In the genomic region with DNA sequence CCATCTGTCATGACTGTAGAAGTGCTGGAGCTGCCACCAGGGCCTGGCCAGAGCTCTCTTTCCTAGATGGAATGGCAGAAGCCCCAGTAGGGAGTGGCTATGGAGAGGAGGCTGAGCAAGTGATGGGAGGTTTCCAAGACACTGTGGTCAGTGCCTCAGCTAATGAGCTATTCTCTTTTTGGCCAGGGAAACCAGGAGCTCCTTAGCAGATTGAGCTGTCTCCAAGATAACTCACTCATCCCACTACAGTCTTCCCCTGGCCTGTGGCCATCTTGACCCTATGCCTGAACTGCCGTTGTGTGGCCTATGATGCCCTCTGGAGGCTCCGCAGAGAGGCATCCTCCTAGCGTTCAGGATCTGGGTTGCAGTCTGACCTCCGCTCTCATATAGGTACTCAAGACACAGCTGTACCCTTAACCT, we compare ENCODE assay signal across 9 cellular contexts.
DNase-seq lines count a peak whose midpoint lies in the region; ATAC-seq and TF ChIP-seq lines count a peak whose summit lies in the region.
"Had no signal": no experiment of that assay in that cellular context is flagged by ENCODE, and none has a peak within 500 bp of the region (broad histone marks: within the 10 kb centered on the region; RNA-seq: fewer than 3 reads in every experiment).

No MANE protein-coding gene starts in this region.

- H3K4me1 ChIP-seq in lung (ENCODE audit: control insufficient read depth in 2 of 2, insufficient read depth in 2 of 2, low read length in 2 of 2) (no peaks in the 10 kb centered on the region), SJCRH30 (no peaks in the 10 kb centered on the region; the same call in 1 of the 2 replicates)

- CTCF ChIA-PET in activated CD8-positive, alpha-beta memory T cell treated with anti-CD3 and anti-CD28 coated beads, Interleukin-2, amount 10 ng/mL, durations not matched to agents 7 days and 5 days (lab: Charles Lee), result interaction anchor here (1.0 kb wide), 1 partner anchor 25 kb away, joined by 3 read pairs; no protein-coding TSS in a partner anchor

- in situ Hi-C loops in brain microvascular endothelial cell (cut with HindIII; ENCODE audit: low pct_ligation_motif_present, low sequenced_read_pairs), result no loop called here

- no peak overlapping the region for H3K4me3 ChIP-seq in LNCaP clone FGC (ENCODE audit: low read depth, low read length)
- no peak overlapping the region for H3K4me3 ChIP-seq in brain microvascular endothelial cell (ENCODE audit: low read depth, low read length)
- no peak overlapping the region for H3K4me3 ChIP-seq in lung
- H3K4me3 ChIP-seq in SJCRH30, result no peak overlapping the region

- intact Hi-C loops in activated CD4-positive, alpha-beta T cell treated with anti-CD3 and anti-CD28 coated beads, Interleukin-2, amount 10 ng/mL, durations not matched to agents 24 days and 14 days (cut with micrococcal nuclease), result no loop called here

- H3K4me3 Mint-ChIP-seq in activated CD4-positive, alpha-beta T cell treated with anti-CD3 and anti-CD28 coated beads, Interleukin-2, amount 10 ng/mL, durations not matched to agents 24 days and 14 days, result no peak overlapping the region
- no peak overlapping the region for H3K4me3 Mint-ChIP-seq in activated CD8-positive, alpha-beta memory T cell treated with anti-CD3 and anti-CD28 coated beads, Interleukin-2, amount 10 ng/mL, durations not matched to agents 7 days and 5 days

- H3K27ac Mint-ChIP-seq in activated CD4-positive, alpha-beta T cell treated with anti-CD3 and anti-CD28 coated beads, Interleukin-2, amount 10 ng/mL, durations not matched to agents 24 days and 14 days, result no peak overlapping the region
- no peak overlapping the region for H3K27ac Mint-ChIP-seq in activated CD8-positive, alpha-beta memory T cell treated with anti-CD3 and anti-CD28 coated beads, Interleukin-2, amount 10 ng/mL, durations not matched to agents 7 days and 5 days

- 70 to 76% methylated on average over 4 of the region's 4 CpGs for WGBS in lung, 2 donors

- H3K9me3 ChIP-seq in lung (ENCODE audit: control insufficient read depth in 2 of 2, insufficient read depth in 1 of 2, low read length in 1 of 2), result no peaks in the 10 kb centered on the region
- no peaks in the 10 kb centered on the region for H3K9me3 ChIP-seq in SJCRH30 (replicated peaks)

- H3K9me3 Mint-ChIP-seq in activated CD4-positive, alpha-beta T cell treated with anti-CD3 and anti-CD28 coated beads, Interleukin-2, amount 10 ng/mL, durations not matched to agents 24 days and 14 days, result no peaks in the 10 kb centered on the region
- no peaks in the 10 kb centered on the region for H3K9me3 Mint-ChIP-seq in activated CD8-positive, alpha-beta memory T cell treated with anti-CD3 and anti-CD28 coated beads, Interleukin-2, amount 10 ng/mL, durations not matched to agents 7 days and 5 days (ENCODE audit: low read depth)

- ATAC-seq in lung (ENCODE audit: insufficient read depth, low FRiP score), result no peak
- no peak for ATAC-seq in activated CD8-positive, alpha-beta memory T cell treated with anti-CD3 and anti-CD28 coated beads, Interleukin-2, amount 10 ng/mL, durations not matched to agents 7 days and 5 days

- no peaks in the 10 kb centered on the region for H3K27me3 ChIP-seq in brain microvascular endothelial cell (replicated peaks)
- no peaks in the 10 kb centered on the region for H3K27me3 ChIP-seq in lung (ENCODE audit: control insufficient read depth, insufficient read depth)
- no peaks in the 10 kb centered on the region for H3K27me3 ChIP-seq in SJCRH30

- no peaks in the 10 kb centered on the region for H3K27me3 Mint-ChIP-seq in activated CD4-positive, alpha-beta T cell treated with anti-CD3 and anti-CD28 coated beads, Interleukin-2, amount 10 ng/mL, durations not matched to agents 24 days and 14 days
- H3K27me3 Mint-ChIP-seq in activated CD8-positive, alpha-beta memory T cell treated with anti-CD3 and anti-CD28 coated beads, Interleukin-2, amount 10 ng/mL, durations not matched to agents 7 days and 5 days, result no peaks in the 10 kb centered on the region

- TF ChIP-seq CTCF in LNCaP clone FGC (IDR thresholded peaks at IDR 0.05; ENCODE audit: control insufficient read depth, extremely low read depth, insufficient read depth), result peak; percentile 30; the same call in 1 of the 2 replicates
- TF ChIP-seq CTCF in brain microvascular endothelial cell (IDR thresholded peaks at IDR 0.05; ENCODE audit: low read depth, low read length, missing control alignments), result peak; percentile 55
- TF ChIP-seq CTCF in lung (IDR thresholded peaks at IDR 0.05; ENCODE audit: control extremely low read depth, extremely low read depth), result no peak

- H3K27ac ChIP-seq in brain microvascular endothelial cell, result no peak overlapping the region
- peak overlapping the region in 1 of 2 donors; percentile 66 for H3K27ac ChIP-seq in lung (ENCODE audit: low read depth in 1 of 2, low read length in 1 of 2)
- no peak overlapping the region for H3K27ac ChIP-seq in SJCRH30
- H3K27ac ChIP-seq: epithelial cell of prostate had no signal

- peaks cover 20% of the 10 kb centered on the region for H3K36me3 Mint-ChIP-seq in activated CD4-positive, alpha-beta T cell treated with anti-CD3 and anti-CD28 coated beads, Interleukin-2, amount 10 ng/mL, durations not matched to agents 24 days and 14 days (ENCODE audit: low read depth)
- peaks cover 3% of the 10 kb centered on the region for H3K36me3 Mint-ChIP-seq in activated CD8-positive, alpha-beta memory T cell treated with anti-CD3 and anti-CD28 coated beads, Interleukin-2, amount 10 ng/mL, durations not matched to agents 7 days and 5 days

- H3K4me1 Mint-ChIP-seq in activated CD4-positive, alpha-beta T cell treated with anti-CD3 and anti-CD28 coated beads, Interleukin-2, amount 10 ng/mL, durations not matched to agents 24 days and 14 days, result no peaks in the 10 kb centered on the region
- H3K4me1 Mint-ChIP-seq in activated CD8-positive, alpha-beta memory T cell treated with anti-CD3 and anti-CD28 coated beads, Interleukin-2, amount 10 ng/mL, durations not matched to agents 7 days and 5 days, result no peaks in the 10 kb centered on the region

- H3K36me3 ChIP-seq in brain microvascular endothelial cell (replicated peaks) (peaks cover 33% of the 10 kb centered on the region), lung (ENCODE audit: control insufficient read depth in 2 of 2, insufficient read depth in 2 of 2, low read length in 2 of 2) (peaks cover 6 to 37% of the 10 kb centered on the region in 2 donors), SJCRH30 (peaks cover 16% of the 10 kb centered on the region)

- DNase-seq in AG08396 (ENCODE audit: low spot score) (peak; percentile 85), LNCaP clone FGC (ENCODE audit: low read depth) (no peak), brain microvascular endothelial cell (peak; percentile 10), lung (ENCODE audit: low spot score) (peak; percentile 31), SJCRH30 (no peak)
- DNase-seq in activated CD4-positive, alpha-beta T cell treated with anti-CD3 and anti-CD28 coated beads, Interleukin-2, amount 10 ng/mL, durations not matched to agents 24 days and 14 days, result no peak
- no peak for DNase-seq in activated T-cell treated with anti-CD3 and anti-CD28 coated beads, Interleukin-2, amount 50 U/mL, for 48 hours
- DNase-seq in activated CD8-positive, alpha-beta memory T cell treated with anti-CD3 and anti-CD28 coated beads, Interleukin-2, amount 10 ng/mL, durations not matched to agents 7 days and 5 days, result no peak

Comparison
In these comparisons a context has a peak if more than half of its experiments do, and no peak if none do; other contexts are left out.
1. DNase-seq: peak in AG08396 (single experiment), brain microvascular endothelial cell (single experiment) and lung (single experiment); none in LNCaP clone FGC (single experiment), activated CD4-positive, alpha-beta T cell treated with anti-CD3 and anti-CD28 coated beads, Interleukin-2, amount 10 ng/mL, durations not matched to agents 24 days and 14 days (single experiment), activated T-cell treated with anti-CD3 and anti-CD28 coated beads, Interleukin-2, amount 50 U/mL, for 48 hours (0 of 2), activated CD8-positive, alpha-beta memory T cell treated with anti-CD3 and anti-CD28 coated beads, Interleukin-2, amount 10 ng/mL, durations not matched to agents 7 days and 5 days (single experiment) and SJCRH30 (0 of 2).